In genomic region chr5:18745591-18745987, GRCh38 we compare ENCODE assay signal across 8 cellular contexts.
DNase-seq lines count a peak whose midpoint lies in the region; ATAC-seq and TF ChIP-seq lines count a peak whose summit lies in the region.

No MANE protein-coding gene starts in this region.

- no peak overlapping the region for H3K27ac Mint-ChIP-seq in endodermal cell

- no peaks in the 10 kb centered on the region; a peak in 1 of 22 replicates for H4K20me1 ChIP-seq in BLaER1 treated with 17β-estradiol and CSF1 and Interleukin-3, amounts not matched to agents 10 nM and 100 nM

- ATAC-seq in GM18868 (IDR thresholded peaks at IDR 0.05; ENCODE audit: unreplicated experiment) (peak; percentile 23), HG03066 (IDR thresholded peaks at IDR 0.05; ENCODE audit: low read depth, unreplicated experiment) (peak; percentile 28), gastrocnemius medialis (peak in 1 of 2 donors; percentile 42)

- intact Hi-C loops in gastrocnemius medialis (cut with DNase I; ENCODE audit: low total_unique reads) = no loop called here

- H3K36me3 ChIP-seq in BLaER1 treated with 17β-estradiol and CSF1 and Interleukin-3, amounts not matched to agents 10 nM and 100 nM = peaks cover 0 to 25% (median 8%) of the 10 kb centered on the region in 11 experiments; a peak in 9 of 22 replicates
- H3K36me3 ChIP-seq in effector memory CD4-positive, alpha-beta T cell (ENCODE audit: control insufficient read depth, insufficient read depth, low read length) = no peaks in the 10 kb centered on the region
- H3K36me3 ChIP-seq in gastrocnemius medialis = no peaks in the 10 kb centered on the region
- no peaks in the 10 kb centered on the region for H3K36me3 ChIP-seq in endodermal cell (ENCODE audit: control insufficient read depth, insufficient read depth, low read length)

- no peaks in the 10 kb centered on the region for H3K27me3 Mint-ChIP-seq in endodermal cell (ENCODE audit: insufficient read depth)

- H3K27ac ChIP-seq in BLaER1 treated with 17β-estradiol and CSF1 and Interleukin-3, amounts not matched to agents 10 nM and 100 nM = peak overlapping the region; percentile 62 to 94 (median 89)
- H3K27ac ChIP-seq in effector memory CD4-positive, alpha-beta T cell (ENCODE audit: insufficient read depth, low read length, poor library complexity, severe bottlenecking) = peak overlapping the region; percentile 81
- H3K27ac ChIP-seq in gastrocnemius medialis = peak overlapping the region in 3 of 4 donors; percentile 52 to 70 (median 56)
- H3K27ac ChIP-seq in endodermal cell (ENCODE audit: low read depth, low read length) = no peak overlapping the region

- H3K4me3 ChIP-seq in BLaER1 treated with 17β-estradiol and CSF1 and Interleukin-3, amounts not matched to agents 10 nM and 100 nM = peak overlapping the region; percentile 76 to 84 (median 80)
- H3K4me3 ChIP-seq in effector memory CD4-positive, alpha-beta T cell (ENCODE audit: insufficient read depth, low read depth, low read length, poor library complexity, severe bottlenecking) = peak overlapping the region; percentile 78
- H3K4me3 ChIP-seq in gastrocnemius medialis (peak overlapping the region; percentile 39 to 53 (median 46)), endodermal cell (ENCODE audit: low read length) (no peak overlapping the region)

- H3K4me1 ChIP-seq in BLaER1 treated with 17β-estradiol and CSF1 and Interleukin-3, amounts not matched to agents 10 nM and 100 nM = peaks cover 14 to 34% (median 19%) of the 10 kb centered on the region in 10 experiments
- H3K4me1 ChIP-seq in effector memory CD4-positive, alpha-beta T cell (ENCODE audit: control insufficient read depth, insufficient read depth, low read length, poor library complexity, severe bottlenecking) = peaks cover 19% of the 10 kb centered on the region
- H3K4me1 ChIP-seq in gastrocnemius medialis (no peaks in the 10 kb centered on the region), endodermal cell (ENCODE audit: control insufficient read depth, insufficient read depth, low read length) (no peaks in the 10 kb centered on the region)

- H3K4me2 ChIP-seq in BLaER1 treated with 17β-estradiol and CSF1 and Interleukin-3, amounts not matched to agents 10 nM and 100 nM = peak overlapping the region; percentile 78 to 93 (median 90)

- in situ Hi-C loops in gastrocnemius medialis (cut with MboI; ENCODE audit: low sequenced_read_pairs in 4 of 4) = no loop called here

- 94% methylated on average over 3 to 7 of the region's 7 CpGs for whole genome bisulfite sequencing in endodermal cell (ENCODE audit: insufficient coverage in 1 of 2, insufficient read length in 1 of 2), 2 experiments

- no peak overlapping the region for H3K4me3 Mint-ChIP-seq in endodermal cell

- TF ChIP-seq CTCF in gastrocnemius medialis (IDR thresholded peaks at IDR 0.05 in 4 of 5, conservative IDR thresholded peaks at IDR 0.05 in 1 of 5) = no peak
- no peak for TF ChIP-seq CTCF in endodermal cell (conservative IDR thresholded peaks at IDR 0.05)

- H3K36me3 Mint-ChIP-seq in endodermal cell (ENCODE audit: low read depth) = no peaks in the 10 kb centered on the region

- DNase-seq in NOMO-1 (lab: John Stamatoyannopoulos, UW; ENCODE audit: unreplicated experiment in 2 of 2) = peak; percentile 63
- DNase-seq in effector memory CD4-positive, alpha-beta T cell = peak in 1 of 3 donors; percentile 3
- DNase-seq in gastrocnemius medialis = no peak
- no peak for DNase-seq in stimulated activated CD4-positive, alpha-beta T cell treated with anti-CD3 and anti-CD28 coated beads, Interleukin-4, amount 100 ng/mL, for 1 hour
- DNase-seq in endodermal cell = no peak

- H3K9me3 ChIP-seq in BLaER1 treated with 17β-estradiol and CSF1 and Interleukin-3, amounts not matched to agents 10 nM and 100 nM (replicated peaks in 1 of 11) = peaks cover 0 to 29% (median 17%) of the 10 kb centered on the region in 11 experiments; a peak in 17 of 22 replicates
- H3K9me3 ChIP-seq in effector memory CD4-positive, alpha-beta T cell (ENCODE audit: control insufficient read depth, low read length) = no peaks in the 10 kb centered on the region
- H3K9me3 ChIP-seq in gastrocnemius medialis = no peaks in the 10 kb centered on the region
- H3K9me3 ChIP-seq in endodermal cell (ENCODE audit: control insufficient read depth, low read length) = no peaks in the 10 kb centered on the region

- no peak for TF ChIP-seq POLR2A in gastrocnemius medialis (IDR thresholded peaks at IDR 0.05)

- H3K9ac ChIP-seq in BLaER1 treated with 17β-estradiol and CSF1 and Interleukin-3, amounts not matched to agents 10 nM and 100 nM = peak overlapping the region; percentile 80 to 91 (median 87)
- H3K9ac ChIP-seq in endodermal cell (ENCODE audit: extremely low read depth, low read length, poor library complexity, severe bottlenecking) = no peak overlapping the region

- H3K4me1 Mint-ChIP-seq in endodermal cell = no peaks in the 10 kb centered on the region

- no peaks in the 10 kb centered on the region for H3K27me3 ChIP-seq in BLaER1 treated with 17β-estradiol and CSF1 and Interleukin-3, amounts not matched to agents 10 nM and 100 nM
- no peaks in the 10 kb centered on the region for H3K27me3 ChIP-seq in effector memory CD4-positive, alpha-beta T cell (replicated peaks; ENCODE audit: control insufficient read depth, insufficient read depth, low read length, poor library complexity, severe bottlenecking)
- H3K27me3 ChIP-seq in gastrocnemius medialis (no peaks in the 10 kb centered on the region), endodermal cell (ENCODE audit: control insufficient read depth, insufficient read depth, low read length, poor library complexity, severe bottlenecking) (no peaks in the 10 kb centered on the region)

- H3K9me3 Mint-ChIP-seq in endodermal cell = peaks cover 26% of the 10 kb centered on the region

Comparison
In these comparisons a context has a peak if more than half of its experiments do, and no peak if none do; other contexts are left out.
1. DNase-seq: peak in NOMO-1 (2 of 2); none in gastrocnemius medialis (0 of 2), stimulated activated CD4-positive, alpha-beta T cell treated with anti-CD3 and anti-CD28 coated beads, Interleukin-4, amount 100 ng/mL, for 1 hour (single experiment) and endodermal cell (single experiment).